In genomic region chr17:4248504-4249277, GRCh38 we compare ENCODE assay signal across 15 cellular contexts. TPM values are rescaled to one million over a fixed set of nuclear protein-coding genes. Genes with fewer than 3 reads are reported as not detected.
DNase-seq lines count a peak whose midpoint lies in the region; ATAC-seq, FAIRE-seq and TF ChIP-seq lines count a peak whose summit lies in the region.
"Had no signal": no experiment of that assay in that cellular context is flagged by ENCODE, and none has a peak within 500 bp of the region (broad histone marks: within the 10 kb centered on the region; RNA-seq: fewer than 3 reads in every experiment).

No MANE protein-coding gene starts in this region.

- intact Hi-C loops in PC-3 (cut with micrococcal nuclease) (loop anchor here (2.0 kb wide), 1 partner anchor 34 kb away; no protein-coding TSS in a partner anchor), breast epithelium (cut with DNase I; ENCODE audit: low total_unique reads) (no loop called here), HepG2 (cut with micrococcal nuclease; ENCODE audit: unreplicated experiment) (loop anchor here (1.0 kb wide), 1 partner anchor 33 kb away; no protein-coding TSS in a partner anchor)

- DNase-seq in PC-3 (no peak), breast epithelium (ENCODE audit: low spot score in 2 of 2) (peak in 1 of 2 donors; percentile 58), HepG2 (ENCODE audit: low spot score) (no peak), HT-29 (ENCODE audit: low spot score) (no peak), SK-N-DZ (ENCODE audit: low spot score) (no peak)
- DNase-seq in activated CD4-positive, alpha-beta T cell treated with anti-CD3 and anti-CD28 coated beads for 48 hours, result no peak
- DNase-seq: activated CD8-positive, alpha-beta T cell treated with anti-CD3 and anti-CD28 coated beads for 36 hours; amniotic stem cell; NCI-H1436 treated with DMSO at 0.1 percent for 48 hours; stimulated activated naive CD8-positive, alpha-beta T cell treated with anti-CD3 and anti-CD28 coated beads, Interleukin-15, amount 100 ng/mL, for 72 hours had no signal

- peak overlapping the region; percentile 79 for H3K27ac ChIP-seq in PC-3 (ENCODE audit: low read length)
- peak overlapping the region; percentile 80 to 83 for H3K27ac ChIP-seq in breast epithelium
- H3K27ac ChIP-seq in HepG2 (ENCODE audit: extremely low read length, insufficient read depth, low read length), result peak overlapping the region; percentile 27
- H3K27ac ChIP-seq in subcutaneous abdominal adipose tissue (ENCODE audit: low read depth, low read length), result peak overlapping the region; percentile 59
- H3K27ac ChIP-seq: BLaER1, HL-60 had no signal

- CTCF ChIA-PET in PC-3 (lab: Charles Lee), result interaction anchor here (0.6 to 1.1 kb wide), 2 partner anchors 8 to 33 kb away, joined by 4 to 7 read pairs; no protein-coding TSS in a partner anchor
- CTCF ChIA-PET in HepG2 (lab: Yijun Ruan, JAX; ENCODE audit: low intra/inter-chr PET ratio, low total read pairs), result interaction anchor here (1.6 kb wide), 1 partner anchor 33 kb away, joined by 7 read pairs; no protein-coding TSS in a partner anchor

- no peaks in the 10 kb centered on the region for H3K9me3 ChIP-seq in PC-3 (ENCODE audit: low read length)
- H3K9me3 ChIP-seq in breast epithelium, result no peaks in the 10 kb centered on the region
- no peaks in the 10 kb centered on the region for H3K9me3 ChIP-seq in HepG2 (ENCODE audit: low read length)
- H3K9me3 ChIP-seq in subcutaneous abdominal adipose tissue (ENCODE audit: control insufficient read depth in 5 of 5, low read length in 5 of 5), result no peaks in the 10 kb centered on the region
- H3K9me3 ChIP-seq: BLaER1 had no signal

- ATAC-seq in PC-3 (no peak), HepG2 (no peak), HG03565 (IDR thresholded peaks at IDR 0.05; ENCODE audit: unreplicated experiment) (no peak)
- ATAC-seq: stimulated activated naive CD8-positive, alpha-beta T cell treated with anti-CD3 and anti-CD28 coated beads, Interleukin-15, amount 100 ng/mL, for 72 hours had no signal

- TF ChIP-seq CTCF in PC-3 (conservative IDR thresholded peaks at IDR 0.05; ENCODE audit: low read depth, low read length), result no peak
- no peak for TF ChIP-seq CTCF in breast epithelium (IDR thresholded peaks at IDR 0.05)
- no peak for TF ChIP-seq CTCF in HepG2 (CRISPR knock-in tag; IDR thresholded peaks at IDR 0.05)

- H3K4me1 ChIP-seq in PC-3 (ENCODE audit: insufficient read depth, low read length) (peaks cover 21% of the 10 kb centered on the region), breast epithelium (no peaks in the 10 kb centered on the region), HepG2 (ENCODE audit: insufficient read depth, low read length) (peaks cover 28% of the 10 kb centered on the region), subcutaneous abdominal adipose tissue (ENCODE audit: control insufficient read depth in 5 of 5, insufficient read depth in 5 of 5, low read length in 5 of 5) (peaks cover 3 to 29% (median 23%) of the 10 kb centered on the region in 5 donors)

- peaks cover 10% of the 10 kb centered on the region; the same call in 1 of the 2 replicates for H4K20me1 ChIP-seq in PC-3 (ENCODE audit: low read length)
- peaks cover 3% of the 10 kb centered on the region; the same call in 1 of the 2 replicates for H4K20me1 ChIP-seq in HepG2 (ENCODE audit: insufficient read depth, low read length)

- H2AFZ ChIP-seq in PC-3 (ENCODE audit: low read length) (no peak overlapping the region), HepG2 (ENCODE audit: low read length) (no peak overlapping the region)

- in situ Hi-C loops in HepG2 (cut with HindIII; ENCODE audit: extremely low pct_ligation_motif_present, low pct_unique_long_range_greater_than_20kb), result no loop called here

- no peak for TF ChIP-seq RAD21 in HepG2 (CRISPR knock-in tag; IDR thresholded peaks at IDR 0.05)

- TF ChIP-seq EP300 in HepG2 (IDR thresholded peaks at IDR 0.05; ENCODE audit: low read depth in 2 of 2, low read length in 2 of 2) (no peak), HepG2 (CRISPR knock-in tag; IDR thresholded peaks at IDR 0.05; ENCODE audit: borderline replicate concordance) (no peak)

- FAIRE-seq in HepG2 (lab: Jason Lieb, UNC), result no peak
- FAIRE-seq: colon had no signal

- H3F3A ChIP-seq in PC-3 (ENCODE audit: low read length, unreplicated experiment), result no peaks in the 10 kb centered on the region

- H3K9ac ChIP-seq in PC-3 (ENCODE audit: low read length) (peak overlapping the region; percentile 29; the same call in 1 of the 2 replicates), HepG2 (ENCODE audit: insufficient read depth, low read depth, low read length) (no peak overlapping the region), subcutaneous abdominal adipose tissue (ENCODE audit: low read length in 5 of 5) (no peak overlapping the region)
- H3K9ac ChIP-seq: BLaER1 had no signal

- peaks cover 92% of the 10 kb centered on the region for H3K79me2 ChIP-seq in PC-3 (ENCODE audit: low read length)
- peaks cover 59% of the 10 kb centered on the region for H3K79me2 ChIP-seq in HepG2 (ENCODE audit: insufficient read depth, low read length)

- no peaks in the 10 kb centered on the region for H3K36me3 ChIP-seq in PC-3 (ENCODE audit: low read depth, low read length)
- H3K36me3 ChIP-seq in breast epithelium, result no peaks in the 10 kb centered on the region
- H3K36me3 ChIP-seq in HepG2 (replicated peaks in 1 of 2; ENCODE audit: control insufficient read depth in 1 of 2, insufficient read depth in 2 of 2, low read length in 2 of 2), result peaks cover 2 to 5% of the 10 kb centered on the region in 2 experiments; a peak in 1 of 5 replicates
- peaks cover 0 to 10% (median 7%) of the 10 kb centered on the region in 5 donors for H3K36me3 ChIP-seq in subcutaneous abdominal adipose tissue (ENCODE audit: control insufficient read depth in 5 of 5, insufficient read depth in 5 of 5, low read length in 5 of 5)

- H3K27me3 ChIP-seq in PC-3 (ENCODE audit: low read length) (no peaks in the 10 kb centered on the region), breast epithelium (no peaks in the 10 kb centered on the region), HepG2 (ENCODE audit: control insufficient read depth in 1 of 2, insufficient read depth in 2 of 2, low read length in 2 of 2) (no peaks in the 10 kb centered on the region), subcutaneous abdominal adipose tissue (ENCODE audit: control insufficient read depth in 5 of 5, insufficient read depth in 4 of 5, low read length in 5 of 5) (no peaks in the 10 kb centered on the region)
- H3K27me3 ChIP-seq: BLaER1 had no signal

- POLR2A ChIA-PET in PC-3 (lab: Charles Lee; ENCODE audit: unreplicated experiment), result interaction anchor here (0.6 kb wide), 1 partner anchor 67 kb away, joined by 3 read pairs; no protein-coding TSS in a partner anchor
- POLR2A ChIA-PET in HepG2 (lab: Yijun Ruan, JAX), result no interaction called here

- 88% methylated on average over 7 of the region's 7 CpGs for WGBS in HepG2 (ENCODE audit: low lambda C conversion rate)

- TF ChIP-seq POLR2A in breast epithelium (IDR thresholded peaks at IDR 0.05) (no peak), HepG2 (IDR thresholded peaks at IDR 0.05; ENCODE audit: insufficient read depth in 1 of 2, low read depth in 2 of 2, low read length in 2 of 2) (no peak)

- no TSS peak for BruUV-seq in PC-3 (replicated peaks; lab: Mats Ljungman, UMichigan)
- no TSS peak for BruUV-seq in HepG2 (replicated peaks; lab: Mats Ljungman, UMichigan)

- peak overlapping the region; percentile 77 for H3K4me2 ChIP-seq in PC-3 (ENCODE audit: low read length)
- H3K4me2 ChIP-seq in HepG2 (ENCODE audit: low read depth, low read length), result no peak overlapping the region
- H3K4me2 ChIP-seq: BLaER1 had no signal

- H3K4me3 ChIP-seq in PC-3 (ENCODE audit: low read length) (0 out of 2 replicates have a peak overlapping the region, but pooled peaks have one; percentile 24), breast epithelium (peak overlapping the region in 2 of 3 donors; percentile 16 to 39), HepG2 (replicated peaks in 1 of 3; ENCODE audit: insufficient read depth in 1 of 3, low read depth in 2 of 3, low read length in 3 of 3) (no peak overlapping the region), subcutaneous abdominal adipose tissue (ENCODE audit: low read depth in 1 of 5, low read length in 5 of 5) (no peak overlapping the region)
- H3K4me3 ChIP-seq: BLaER1 had no signal

- H3K9me2 ChIP-seq in PC-3 (replicated peaks; ENCODE audit: low read length), result no peaks in the 10 kb centered on the region

RNA-seq across cellular contexts. Expression of gene ANKFY1, which starts 15.1 kb away (rescaled TPM):
- total RNA-seq in PC-3 (2014; rRNA removed) (18.5 and 29.4 TPM in 2 replicates), breast epithelium (10 to 100 TPM; 36.3 to 44.2 (median 42.1) TPM), HepG2 (2016; rRNA removed; fragmentation: Illumina TruSeq; extraction: Trizol) (16.8 and 36.8 TPM in 2 replicates)
- total RNA-seq in HepG2 (2016; cell fraction: cytosol; rRNA removed; fragmentation: Illumina TruSeq; extraction: Trizol; ENCODE audit: low read depth), result 9.6 and 12.9 TPM in 2 replicates
- total RNA-seq in HepG2 (2016; cell fraction: insoluble cytoplasmic fraction; rRNA removed; fragmentation: Illumina TruSeq; extraction: Trizol), result 14.9 and 36.2 TPM in 2 replicates
- 8.7 and 9.4 TPM in 2 replicates for total RNA-seq in HepG2 (2016; cell fraction: membrane; rRNA removed; fragmentation: Illumina TruSeq; extraction: Trizol)
- 26.9 and 29.7 TPM in 2 replicates for total RNA-seq in HepG2 (2016; cell fraction: nucleus; rRNA removed; fragmentation: Illumina TruSeq; extraction: Trizol)
- 11.9 and 12.7 TPM in 2 replicates for polyA plus RNA-seq in HepG2 (2011; rRNA removed)
- polyA plus RNA-seq in HepG2 (2011; cell fraction: cytosol; rRNA removed), result 6.5 and 7.6 TPM in 2 replicates
- polyA plus RNA-seq in HepG2 (2011; cell fraction: nucleus; rRNA removed), result 73.8 and 74.5 TPM in 2 replicates
- 11.5 and 14.0 TPM in 2 replicates for polyA plus RNA-seq in HepG2 (2012)
- polyA plus RNA-seq in HepG2 (2016; cell fraction: cytosol; fragmentation: Illumina TruSeq; extraction: Trizol; ENCODE audit: low read depth), result 0.83 and 0.88 TPM in 2 replicates
- polyA plus RNA-seq in HepG2 (2016; cell fraction: insoluble cytoplasmic fraction; fragmentation: Illumina TruSeq; extraction: Trizol; ENCODE audit: low read depth), result 15.5 and 18.4 TPM in 2 replicates
- 2.3 and 2.6 TPM in 2 replicates for polyA plus RNA-seq in HepG2 (2016; cell fraction: membrane; fragmentation: Illumina TruSeq; extraction: Trizol; ENCODE audit: low read depth)
- 37.7 and 41.0 TPM in 2 replicates for polyA plus RNA-seq in HepG2 (2016; cell fraction: nucleus; fragmentation: Illumina TruSeq; extraction: Trizol; ENCODE audit: insufficient read depth, low read depth)
- 47.3 and 71.2 TPM in 2 replicates for polyA minus RNA-seq in HepG2 (2011; rRNA and poly(A)+ RNA removed; ENCODE audit: low replicate concordance)
- polyA minus RNA-seq in HepG2 (2011; cell fraction: cytosol; rRNA and poly(A)+ RNA removed), result 18.7 and 20.6 TPM in 2 replicates
- polyA minus RNA-seq in HepG2 (2011; cell fraction: nucleus; rRNA and poly(A)+ RNA removed), result 36.8 and 42.4 TPM in 2 replicates
- 13.6 and 15.4 TPM in 2 replicates for total RNA-seq in HT-29 (2014; rRNA removed; shearing (Covaris generic))
- polyA plus RNA-seq in SK-N-DZ (2014; cell fraction: cytosol; rRNA removed), result 15.3 and 23.8 TPM in 2 replicates
- 62.4 and 122 TPM in 2 replicates for polyA plus RNA-seq in SK-N-DZ (2014; cell fraction: nucleus; rRNA removed)

Comparison
In these comparisons a context has a peak if more than half of its experiments do, and no peak if none do; other contexts are left out.
1. H3K27ac ChIP-seq: peak in every context shown above with its lines; median percentile 82 in breast epithelium; 79 in PC-3; 59 in subcutaneous abdominal adipose tissue; 27 in HepG2.
2. H3K4me3 ChIP-seq: peak in PC-3 (single experiment) and breast epithelium (2 of 3); none in HepG2 (0 of 3) and subcutaneous abdominal adipose tissue (0 of 5).